ENCODE assay signal across 17 cellular contexts in genomic region chr2:216596986-216597509, GRCh38. TPM values are rescaled to one million over a fixed set of nuclear protein-coding genes. Genes with fewer than 3 reads are reported as not detected.
DNase-seq lines count a peak whose midpoint lies in the region; ATAC-seq and TF ChIP-seq lines count a peak whose summit lies in the region.
"Had no signal": no experiment of that assay in that cellular context is flagged by ENCODE, and none has a peak within 500 bp of the region (broad histone marks: within the 10 kb centered on the region; RNA-seq: fewer than 3 reads in every experiment).

No MANE protein-coding gene starts in this region.

- H3K4me3 ChIP-seq in left ventricle myocardium inferior (no peak overlapping the region), MG63 (no peak overlapping the region)
- H3K4me3 ChIP-seq: mucosa of descending colon, uterus had no signal

- peak overlapping the region; percentile 34 for H3K27ac ChIP-seq in left ventricle myocardium inferior (replicated peaks)

- no peak for TF ChIP-seq CTCF in left ventricle myocardium inferior (IDR thresholded peaks at IDR 0.05; ENCODE audit: borderline replicate concordance)

- DNase-seq in left ventricle myocardium inferior (no peak), left cardiac atrium (no peak), NCI-H446 treated with DMSO at 0.1 percent for 48 hours (lab: John Stamatoyannopoulos, UW) (peak; percentile 62), cerebellum (ENCODE audit: low spot score) (peak; percentile 15), hepatic stellate cell (ENCODE audit: low spot score) (no peak), mucosa of gallbladder (ENCODE audit: low spot score) (no peak), MG63 (no peak), ACHN (no peak)
- DNase-seq: activated CD4-positive, alpha-beta memory T cell treated with anti-CD3 and anti-CD28 coated beads for 36 hours; activated gamma-delta T cell treated with Interleukin-2 at 50 U/mL for 16 hours; erythroblast; H9; mucosa of descending colon; stimulated activated CD4-positive, alpha-beta T cell treated with anti-CD3 and anti-CD28 coated beads, Interleukin-4, amount 100 ng/mL, for 24 hours; stimulated activated naive CD4-positive, alpha-beta T cell treated with Interleukin-2 at 50 U/mL for 16 hours; T1000; uterus had no signal

- H3K4me1 ChIP-seq in left ventricle myocardium inferior: peaks cover 25% of the 10 kb centered on the region

- no peaks in the 10 kb centered on the region for H3K36me3 ChIP-seq in left ventricle myocardium inferior
- no peaks in the 10 kb centered on the region for H3K36me3 ChIP-seq in MG63
- H3K36me3 ChIP-seq: uterus had no signal

- no peak for ATAC-seq in left cardiac atrium

- H3K27me3 ChIP-seq in left ventricle myocardium inferior (ENCODE audit: low read depth) (no peaks in the 10 kb centered on the region), MG63 (no peaks in the 10 kb centered on the region)
- H3K27me3 ChIP-seq: uterus had no signal

- H3K9me3 ChIP-seq in left ventricle myocardium inferior (replicated peaks) (no peaks in the 10 kb centered on the region), MG63 (no peaks in the 10 kb centered on the region)
- H3K9me3 ChIP-seq: mucosa of descending colon, uterus had no signal

- intact Hi-C loops in left ventricle myocardium inferior (cut with micrococcal nuclease): no loop called here
- intact Hi-C loops in left cardiac atrium (cut with DNase I): loop anchor here (10.0 kb wide), 1 partner anchor 62 kb away; no protein-coding TSS in a partner anchor

- in situ Hi-C loops in ACHN (cut with HindIII; ENCODE audit: low pct_ligation_motif_present, low pct_unique_long_range_greater_than_20kb, low sequenced_read_pairs): no loop called here

RNA-seq across cellular contexts. Expression of gene IGFBP2, which starts 36.2 kb away (rescaled TPM):
- total RNA-seq in left ventricle myocardium inferior: 136 TPM
- 100 to 1,000 TPM in 1 of 2 donors, 10 to 100 TPM in 1; 91.7 to 185 TPM for total RNA-seq in left cardiac atrium
- total RNA-seq in cerebellum: 101 TPM
- total RNA-seq in mucosa of gallbladder: 27.7 TPM
- total RNA-seq in MG63 (2014; rRNA removed; shearing (Covaris generic); ENCODE audit: low replicate concordance): 191 and 249 TPM in 2 replicates

Comparison
In these comparisons a context has a peak if more than half of its experiments do, and no peak if none do; other contexts are left out.
1. DNase-seq: peak in NCI-H446 treated with DMSO at 0.1 percent for 48 hours (single experiment) and cerebellum (single experiment); none in left ventricle myocardium inferior (single experiment), left cardiac atrium (single experiment), hepatic stellate cell (single experiment), mucosa of gallbladder (single experiment), MG63 (single experiment) and ACHN (single experiment).